In genomic region chr3:196793224-196793623, GRCh38 we compare ENCODE assay signal across 9 cellular contexts. TPM values are rescaled to one million over a fixed set of nuclear protein-coding genes. Genes with fewer than 3 reads are reported as not detected.
DNase-seq lines count a peak whose midpoint lies in the region; ATAC-seq and TF ChIP-seq lines count a peak whose summit lies in the region.
"Had no signal": no experiment of that assay in that cellular context is flagged by ENCODE, and none has a peak within 500 bp of the region (broad histone marks: within the 10 kb centered on the region; RNA-seq: fewer than 3 reads in every experiment).

No MANE protein-coding gene starts in this region.

- H3K4me1 ChIP-seq in mammary epithelial cell (ENCODE audit: insufficient read depth, low read length) (peaks cover 29% of the 10 kb centered on the region), right lobe of liver (peaks cover 0 to 15% (median 0%) of the 10 kb centered on the region in 4 donors), spleen (peaks cover 0 to 31% (median 1%) of the 10 kb centered on the region in 6 donors), stomach (peaks cover 0 to 36% (median 13%) of the 10 kb centered on the region in 4 donors)

- TF ChIP-seq POLR2A in right lobe of liver (IDR thresholded peaks at IDR 0.05) (no peak), spleen (IDR thresholded peaks at IDR 0.05) (no peak), stomach (IDR thresholded peaks at IDR 0.05) (no peak)

- H3K4me2 ChIP-seq in mammary epithelial cell (ENCODE audit: insufficient read depth, low read depth, low read length): peak overlapping the region; percentile 68

- peaks cover 55% of the 10 kb centered on the region for H3K79me2 ChIP-seq in mammary epithelial cell (ENCODE audit: insufficient read depth, low read length)

- CTCF ChIA-PET in AG04449 (lab: Yijun Ruan, JAX): no interaction called here
- CTCF ChIA-PET in mammary epithelial cell (lab: Charles Lee; ENCODE audit: low non-redundant PET): no interaction called here

- no peak overlapping the region for H3K9ac ChIP-seq in mammary epithelial cell (ENCODE audit: insufficient read depth, low read length)

- H2AFZ ChIP-seq in mammary epithelial cell (ENCODE audit: low read depth, low read length): no peak overlapping the region

- TF ChIP-seq EP300 in stomach (IDR thresholded peaks at IDR 0.05): no peak

- POLR2A ChIA-PET in AG04449 (lab: Yijun Ruan, JAX): no interaction called here

- intact Hi-C loops in mammary epithelial cell (cut with micrococcal nuclease): loop anchor here (2.0 kb wide), 2 partner anchors 14 to 52 kb away; no protein-coding TSS in a partner anchor
- intact Hi-C loops in right lobe of liver (cut with DNase I): no loop called here
- intact Hi-C loops in spleen (cut with DNase I; ENCODE audit: low total_unique reads): no loop called here
- intact Hi-C loops in stomach (cut with DNase I; ENCODE audit: low total_unique reads): no loop called here

- H3K4me3 ChIP-seq in AG04449 (ENCODE audit: low read depth, low read length): no peak overlapping the region
- peak overlapping the region in 1 of 3 experiments; percentile 16 for H3K4me3 ChIP-seq in mammary epithelial cell (replicated peaks in 1 of 3; ENCODE audit: insufficient read depth in 1 of 3, low read depth in 2 of 3, low read length in 3 of 3)
- no peak overlapping the region for H3K4me3 ChIP-seq in right lobe of liver
- H3K4me3 ChIP-seq in spleen: no peak overlapping the region
- no peak overlapping the region for H3K4me3 ChIP-seq in stomach

- DNase-seq in AG04449 (ENCODE audit: low read depth, low spot score) (peak; percentile 74), HT1080 (ENCODE audit: low read depth) (peak; percentile 97), mammary epithelial cell (peak; percentile 94), right lobe of liver (no peak), spleen (no peak), HuH-7 (ENCODE audit: low spot score) (no peak), stomach (no peak)
- DNase-seq: DMS153 had no signal

- H3K9me3 ChIP-seq in mammary epithelial cell (replicated peaks; ENCODE audit: insufficient read depth, low read length) (peaks cover 5% of the 10 kb centered on the region), right lobe of liver (no peaks in the 10 kb centered on the region), spleen (no peaks in the 10 kb centered on the region), stomach (no peaks in the 10 kb centered on the region)

- dilution Hi-C loops in mammary epithelial cell (cut with HindIII; ENCODE audit: low sequenced_read_pairs): no loop called here

- ATAC-seq in right lobe of liver (peak; percentile 12 to 83 (median 47)), GM21447 (IDR thresholded peaks at IDR 0.05; ENCODE audit: unreplicated experiment) (no peak)

- in situ Hi-C loops in mammary epithelial cell (cut with MboI; ENCODE audit: low sequenced_read_pairs in 2 of 2): no loop called here

- BruUV-seq in mammary epithelial cell (replicated peaks; lab: Mats Ljungman, UMichigan): no TSS peak

- H3K27ac ChIP-seq in mammary epithelial cell (ENCODE audit: insufficient read depth, low read depth, low read length): peak overlapping the region; percentile 37
- H3K27ac ChIP-seq in right lobe of liver: no peak overlapping the region
- peak overlapping the region in 3 of 8 donors; percentile 11 to 19 (median 15) for H3K27ac ChIP-seq in spleen
- H3K27ac ChIP-seq in stomach: peak overlapping the region in 1 of 5 donors; percentile 30

- peaks cover 3% of the 10 kb centered on the region for H3K36me3 ChIP-seq in mammary epithelial cell (ENCODE audit: insufficient read depth, low read length)
- peaks cover 0 to 2% (median 0%) of the 10 kb centered on the region in 4 donors for H3K36me3 ChIP-seq in right lobe of liver
- peaks cover 0 to 77% (median 11%) of the 10 kb centered on the region in 6 donors for H3K36me3 ChIP-seq in spleen
- peaks cover 0 to 11% (median 3%) of the 10 kb centered on the region in 4 donors for H3K36me3 ChIP-seq in stomach

- H3K27me3 ChIP-seq in mammary epithelial cell (ENCODE audit: insufficient read depth, low read length): no peaks in the 10 kb centered on the region
- H3K27me3 ChIP-seq in right lobe of liver: no peaks in the 10 kb centered on the region
- no peaks in the 10 kb centered on the region for H3K27me3 ChIP-seq in spleen (replicated peaks in 1 of 7)
- no peaks in the 10 kb centered on the region for H3K27me3 ChIP-seq in stomach

- 0% methylated on average over 1 of the region's 1 CpG for WGBS in mammary epithelial cell (ENCODE audit: low coverage, missing lambda C conversion rate)
- WGBS in right lobe of liver (ENCODE audit: insufficient coverage, low coverage, low lambda C conversion rate, missing lambda C conversion rate): 62% methylated on average over 1 of the region's 1 CpG
- 41 to 74% (median 54%) methylated on average over 1 of the region's 1 CpG for WGBS in spleen, 5 donors
- WGBS in stomach, 5 donors: 25 to 39% (median 36%) methylated on average over 1 of the region's 1 CpG

- no peak for TF ChIP-seq CTCF in AG04449 (IDR thresholded peaks at IDR 0.05; ENCODE audit: insufficient read depth, low read length, missing control alignments)
- no peak for TF ChIP-seq CTCF in mammary epithelial cell (conservative IDR thresholded peaks at IDR 0.05 in 1 of 2, IDR thresholded peaks at IDR 0.05 in 1 of 2; ENCODE audit: extremely low read depth in 1 of 2, insufficient read depth in 1 of 2, low read depth in 1 of 2, low read length in 2 of 2)
- TF ChIP-seq CTCF in right lobe of liver (IDR thresholded peaks at IDR 0.05): no peak
- TF ChIP-seq CTCF in spleen (IDR thresholded peaks at IDR 0.05 in 8 of 11, conservative IDR thresholded peaks at IDR 0.05 in 3 of 11): no peak
- no peak for TF ChIP-seq CTCF in stomach (IDR thresholded peaks at IDR 0.05)

- H4K20me1 ChIP-seq in mammary epithelial cell (ENCODE audit: insufficient read depth, low read length): no peaks in the 10 kb centered on the region

RNA-seq across cellular contexts. Expression of gene PAK2, which starts 53.6 kb away (rescaled TPM):
- total RNA-seq in HT1080 (2014; rRNA removed; shearing (Covaris generic)): 37.8 and 53.9 TPM in 2 replicates
- 63.2 and 89.1 TPM in 2 replicates for polyA plus RNA-seq in HT1080 (2015; cell fraction: cytosol; rRNA removed)
- 52.6 and 55.7 TPM in 2 replicates for polyA plus RNA-seq in HT1080 (2015; cell fraction: nucleus; rRNA removed)
- total RNA-seq in mammary epithelial cell (10 to 100 TPM; 29.5 to 83.7 TPM), right lobe of liver (10 to 100 TPM; 35.7 to 59.6 (median 42.0) TPM), spleen (100 to 1,000 TPM in 5 of 7 donors, 10 to 100 TPM in 2; 95.1 to 113 (median 108) TPM), stomach (10 to 100 TPM; 11.1 to 88.7 (median 42.4) TPM)
- polyA plus RNA-seq in mammary epithelial cell (35.7 TPM), spleen (10 to 100 TPM; 21.2 to 34.9 (median 25.1) TPM), stomach (10 to 100 TPM; 13.5 to 17.6 (median 16.1) TPM)
- polyA minus RNA-seq in mammary epithelial cell: 122 TPM

Comparison
In these comparisons a context has a peak if more than half of its experiments do, and no peak if none do; other contexts are left out.
1. DNase-seq: peak in AG04449 (single experiment), HT1080 (single experiment) and mammary epithelial cell (single experiment); none in right lobe of liver (0 of 3), spleen (single experiment), HuH-7 (single experiment) and stomach (single experiment).